1 cellular context compared by ENCODE assay signal in genomic region chr3:37140899-37141541, GRCh38.
TF ChIP-seq lines count a peak whose summit lies in the region.

No MANE protein-coding gene starts in this region.

TF ChIP-seq in GM12878, 131 proteins besides CTCF, POLR2A, EP300 and RAD21 (continued from another document):
- TF ChIP-seq EZH2 (IDR thresholded peaks at IDR 0.05; ENCODE audit: borderline replicate concordance, control insufficient read depth, low read depth, low read length): no peak
- TF ChIP-seq SKIL (IDR thresholded peaks at IDR 0.05; ENCODE audit: low read depth, poor library complexity, severe bottlenecking): no peak
- TF ChIP-seq, protein P1, sequence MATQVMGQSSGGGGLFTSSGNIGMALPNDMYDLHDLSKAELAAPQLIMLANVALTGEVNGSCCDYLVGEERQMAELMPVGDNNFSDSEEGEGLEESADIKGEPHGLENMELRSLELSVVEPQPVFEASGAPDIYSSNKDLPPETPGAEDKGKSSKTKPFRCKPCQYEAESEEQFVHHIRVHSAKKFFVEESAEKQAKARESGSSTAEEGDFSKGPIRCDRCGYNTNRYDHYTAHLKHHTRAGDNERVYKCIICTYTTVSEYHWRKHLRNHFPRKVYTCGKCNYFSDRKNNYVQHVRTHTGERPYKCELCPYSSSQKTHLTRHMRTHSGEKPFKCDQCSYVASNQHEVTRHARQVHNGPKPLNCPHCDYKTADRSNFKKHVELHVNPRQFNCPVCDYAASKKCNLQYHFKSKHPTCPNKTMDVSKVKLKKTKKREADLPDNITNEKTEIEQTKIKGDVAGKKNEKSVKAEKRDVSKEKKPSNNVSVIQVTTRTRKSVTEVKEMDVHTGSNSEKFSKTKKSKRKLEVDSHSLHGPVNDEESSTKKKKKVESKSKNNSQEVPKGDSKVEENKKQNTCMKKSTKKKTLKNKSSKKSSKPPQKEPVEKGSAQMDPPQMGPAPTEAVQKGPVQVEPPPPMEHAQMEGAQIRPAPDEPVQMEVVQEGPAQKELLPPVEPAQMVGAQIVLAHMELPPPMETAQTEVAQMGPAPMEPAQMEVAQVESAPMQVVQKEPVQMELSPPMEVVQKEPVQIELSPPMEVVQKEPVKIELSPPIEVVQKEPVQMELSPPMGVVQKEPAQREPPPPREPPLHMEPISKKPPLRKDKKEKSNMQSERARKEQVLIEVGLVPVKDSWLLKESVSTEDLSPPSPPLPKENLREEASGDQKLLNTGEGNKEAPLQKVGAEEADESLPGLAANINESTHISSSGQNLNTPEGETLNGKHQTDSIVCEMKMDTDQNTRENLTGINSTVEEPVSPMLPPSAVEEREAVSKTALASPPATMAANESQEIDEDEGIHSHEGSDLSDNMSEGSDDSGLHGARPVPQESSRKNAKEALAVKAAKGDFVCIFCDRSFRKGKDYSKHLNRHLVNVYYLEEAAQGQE (IDR thresholded peaks at IDR 0.05; ENCODE audit: low read depth, low read length): no peak
